ENCODE assay signal across 23 cellular contexts in genomic region chr15:69754313-69754712, GRCh38.
DNase-seq lines count a peak whose midpoint lies in the region; ATAC-seq and TF ChIP-seq lines count a peak whose summit lies in the region.
"Had no signal": no experiment of that assay in that cellular context is flagged by ENCODE, and none has a peak within 500 bp of the region (broad histone marks: within the 10 kb centered on the region; RNA-seq: fewer than 3 reads in every experiment).

No MANE protein-coding gene starts in this region.

- peaks cover 2% of the 10 kb centered on the region for H3K36me3 Mint-ChIP-seq in activated T-cell treated with anti-CD3 and anti-CD28 coated beads, Interleukin-2, amount 50 U/mL, for 4 hours (ENCODE audit: insufficient read depth)
- H3K36me3 Mint-ChIP-seq in CD8-positive, alpha-beta T cell, result no peaks in the 10 kb centered on the region
- H3K36me3 Mint-ChIP-seq in activated CD4-positive, alpha-beta memory T cell treated with anti-CD3 and anti-CD28 coated beads for 36 hours, result peaks cover 24% of the 10 kb centered on the region
- peaks cover 0 to 59% (median 4%) of the 10 kb centered on the region in 5 donors for H3K36me3 Mint-ChIP-seq in naive thymus-derived CD4-positive, alpha-beta T cell

- no peaks in the 10 kb centered on the region for H3K36me3 ChIP-seq in CD8-positive, alpha-beta T cell (ENCODE audit: insufficient read depth, low read length)
- H3K36me3 ChIP-seq in naive thymus-derived CD4-positive, alpha-beta T cell (ENCODE audit: control insufficient read depth in 2 of 3, insufficient read depth in 3 of 3, low read length in 3 of 3), result no peaks in the 10 kb centered on the region
- H3K36me3 ChIP-seq: BLaER1 treated with 17β-estradiol and CSF1 and Interleukin-3, amounts not matched to agents 10 nM and 100 nM; SJCRH30 had no signal

- no peaks in the 10 kb centered on the region for H3K27me3 ChIP-seq in CD8-positive, alpha-beta T cell (ENCODE audit: insufficient read depth, low read length)
- H3K27me3 ChIP-seq in naive thymus-derived CD4-positive, alpha-beta T cell (ENCODE audit: control insufficient read depth in 2 of 2, insufficient read depth in 2 of 2, low read length in 2 of 2), result no peaks in the 10 kb centered on the region
- H3K27me3 ChIP-seq: body of pancreas, SJCRH30 had no signal

- H3K4me1 ChIP-seq in CD8-positive, alpha-beta T cell (ENCODE audit: insufficient read depth, low read length), result peaks cover 58% of the 10 kb centered on the region
- H3K4me1 ChIP-seq in naive thymus-derived CD4-positive, alpha-beta T cell (ENCODE audit: control insufficient read depth in 2 of 2, insufficient read depth in 2 of 2, low read length in 2 of 2), result peaks cover 56 to 59% of the 10 kb centered on the region in 2 donors

- CTCF ChIA-PET in CD8-positive, alpha-beta T cell (lab: Charles Lee), result interaction anchor here (1.3 to 2.8 kb wide), 2 partner anchors 11 to 713 kb away, joined by 3 to 11 read pairs; no protein-coding TSS in a partner anchor
- CTCF ChIA-PET in activated CD4-positive, alpha-beta memory T cell treated with anti-CD3 and anti-CD28 coated beads for 36 hours (lab: Charles Lee), result interaction anchor here (1.2 to 1.9 kb wide), 2 partner anchors 26 to 169 kb away, joined by 3 to 5 read pairs; no protein-coding TSS in a partner anchor
- CTCF ChIA-PET in naive thymus-derived CD4-positive, alpha-beta T cell (lab: Charles Lee), result no interaction called here

- peak overlapping the region; percentile 54 for H3K4me3 Mint-ChIP-seq in activated T-cell treated with anti-CD3 and anti-CD28 coated beads, Interleukin-2, amount 50 U/mL, for 4 hours
- H3K4me3 Mint-ChIP-seq in CD8-positive, alpha-beta T cell, result no peak overlapping the region
- H3K4me3 Mint-ChIP-seq in activated CD4-positive, alpha-beta memory T cell treated with anti-CD3 and anti-CD28 coated beads for 36 hours, result peak overlapping the region; percentile 33
- peak overlapping the region in 8 of 10 donors; percentile 30 to 81 (median 74) for H3K4me3 Mint-ChIP-seq in naive thymus-derived CD4-positive, alpha-beta T cell
- H3K4me3 Mint-ChIP-seq: type B pancreatic cell had no signal

- H3K9me3 Mint-ChIP-seq in activated T-cell treated with anti-CD3 and anti-CD28 coated beads, Interleukin-2, amount 50 U/mL, for 4 hours, result peaks cover 11% of the 10 kb centered on the region
- no peaks in the 10 kb centered on the region for H3K9me3 Mint-ChIP-seq in CD8-positive, alpha-beta T cell
- peaks cover 19% of the 10 kb centered on the region for H3K9me3 Mint-ChIP-seq in activated CD4-positive, alpha-beta memory T cell treated with anti-CD3 and anti-CD28 coated beads for 36 hours
- H3K9me3 Mint-ChIP-seq in naive thymus-derived CD4-positive, alpha-beta T cell, result peaks cover 0 to 26% (median 7%) of the 10 kb centered on the region in 11 donors
- H3K9me3 Mint-ChIP-seq: type B pancreatic cell had no signal

- intact Hi-C loops in CD8-positive, alpha-beta T cell (cut with DNase I, micrococcal nuclease), result loop anchor here (2.0 to 10.0 kb wide), 3 partner anchors 14 to 270 kb away; no protein-coding TSS in a partner anchor
- intact Hi-C loops in activated CD4-positive, alpha-beta memory T cell treated with anti-CD3 and anti-CD28 coated beads for 36 hours (cut with micrococcal nuclease), result loop anchor here (2.0 to 10.0 kb wide), 3 partner anchors 268 to 500 kb away; no protein-coding TSS in a partner anchor
- intact Hi-C loops in naive thymus-derived CD4-positive, alpha-beta T cell (cut with micrococcal nuclease), result loop anchor here (2.0 kb wide), 2 partner anchors 14 to 26 kb away; no protein-coding TSS in a partner anchor

- POLR2A ChIA-PET in CD8-positive, alpha-beta T cell (lab: Charles Lee), result interaction anchor here (0.8 to 4.1 kb wide), 2 partner anchors 11 to 302 kb away, joined by 3 to 26 read pairs; partner anchors contain the start of gene RPLP1
- POLR2A ChIA-PET in activated CD4-positive, alpha-beta memory T cell treated with anti-CD3 and anti-CD28 coated beads for 36 hours (lab: Charles Lee), result no interaction called here
- POLR2A ChIA-PET in naive thymus-derived CD4-positive, alpha-beta T cell (lab: Charles Lee), result interaction anchor here (1.9 kb wide), 1 partner anchor 345 kb away, joined by 9 read pairs; no protein-coding TSS in a partner anchor

- H3K27ac Mint-ChIP-seq in CD8-positive, alpha-beta T cell, result peak overlapping the region; percentile 23
- peak overlapping the region; percentile 80 for H3K27ac Mint-ChIP-seq in activated CD4-positive, alpha-beta memory T cell treated with anti-CD3 and anti-CD28 coated beads for 36 hours
- H3K27ac Mint-ChIP-seq in naive thymus-derived CD4-positive, alpha-beta T cell, result peak overlapping the region in 3 of 9 donors; percentile 48 to 87 (median 74)
- H3K27ac Mint-ChIP-seq: type B pancreatic cell had no signal

- H3K27ac ChIP-seq in CD8-positive, alpha-beta T cell (ENCODE audit: low read depth, low read length), result no peak overlapping the region
- no peak overlapping the region for H3K27ac ChIP-seq in naive thymus-derived CD4-positive, alpha-beta T cell (ENCODE audit: low read depth, low read length)
- H3K27ac ChIP-seq: BLaER1 treated with 17β-estradiol and CSF1 and Interleukin-3, amounts not matched to agents 10 nM and 100 nM; body of pancreas; dorsolateral prefrontal cortex; SJCRH30 had no signal

- no peak for TF ChIP-seq CTCF in CD8-positive, alpha-beta T cell (IDR thresholded peaks at IDR 0.05)

- no peak for DNase-seq in activated T-cell treated with anti-CD3 and anti-CD28 coated beads, Interleukin-2, amount 50 U/mL, for 4 hours
- no peak for DNase-seq in activated T-cell treated with anti-CD3 and anti-CD28 coated beads, Interleukin-2, amount 50 U/mL, for 48 hours
- peak in 1 of 7 experiments; percentile 48 for DNase-seq in CD8-positive, alpha-beta T cell
- no peak for DNase-seq in activated CD4-positive, alpha-beta memory T cell treated with anti-CD3 and anti-CD28 coated beads for 36 hours
- DNase-seq in naive thymus-derived CD4-positive, alpha-beta T cell, result no peak
- no peak for DNase-seq in central memory CD4-positive, alpha-beta T cell
- DNase-seq: activated CD4-positive, CD25-positive, alpha-beta regulatory T cell treated with anti-CD3 and anti-CD28 coated beads, Interleukin-2, amount 50 U/mL, for 72 hours; body of pancreas; dorsolateral prefrontal cortex; hippocampal formation; left colon; mammary epithelial cell; NCI-H1436; NCI-H774; posterior cingulate gyrus; right cardiac atrium; SJCRH30; stimulated activated CD4-positive, alpha-beta T cell treated with anti-CD3 and anti-CD28 coated beads, Interleukin-2, amount 100 ng/mL, for 24 hours had no signal

- no peak overlapping the region for H3K4me3 ChIP-seq in CD8-positive, alpha-beta T cell (ENCODE audit: low read depth, low read length)
- no peak overlapping the region for H3K4me3 ChIP-seq in naive thymus-derived CD4-positive, alpha-beta T cell (ENCODE audit: low read length)
- H3K4me3 ChIP-seq: body of pancreas, dorsolateral prefrontal cortex, K562, SJCRH30 had no signal

- H3K9me3 ChIP-seq in CD8-positive, alpha-beta T cell (ENCODE audit: low read length), result no peaks in the 10 kb centered on the region
- no peaks in the 10 kb centered on the region for H3K9me3 ChIP-seq in naive thymus-derived CD4-positive, alpha-beta T cell (ENCODE audit: control insufficient read depth in 2 of 3, low read length in 3 of 3)
- H3K9me3 ChIP-seq: body of pancreas had no signal

- ATAC-seq in activated T-cell treated with anti-CD3 and anti-CD28 coated beads, Interleukin-2, amount 50 U/mL, for 4 hours, result no peak
- no peak for ATAC-seq in CD8-positive, alpha-beta T cell
- no peak for ATAC-seq in naive thymus-derived CD4-positive, alpha-beta T cell
- no peak for ATAC-seq in HG02571 (IDR thresholded peaks at IDR 0.05; ENCODE audit: unreplicated experiment)
- ATAC-seq: body of pancreas, HCT116, K562, left colon, right cardiac atrium had no signal

- H3K27me3 Mint-ChIP-seq in activated T-cell treated with anti-CD3 and anti-CD28 coated beads, Interleukin-2, amount 50 U/mL, for 4 hours (ENCODE audit: low read depth), result peaks cover 3% of the 10 kb centered on the region
- H3K27me3 Mint-ChIP-seq in CD8-positive, alpha-beta T cell (ENCODE audit: low read depth), result peaks cover 7% of the 10 kb centered on the region
- peaks cover 11% of the 10 kb centered on the region for H3K27me3 Mint-ChIP-seq in activated CD4-positive, alpha-beta memory T cell treated with anti-CD3 and anti-CD28 coated beads for 36 hours
- peaks cover 0 to 19% (median 9%) of the 10 kb centered on the region in 5 donors for H3K27me3 Mint-ChIP-seq in naive thymus-derived CD4-positive, alpha-beta T cell

- peaks cover 82% of the 10 kb centered on the region for H3K4me1 Mint-ChIP-seq in activated T-cell treated with anti-CD3 and anti-CD28 coated beads, Interleukin-2, amount 50 U/mL, for 4 hours (ENCODE audit: low read depth)
- H3K4me1 Mint-ChIP-seq in CD8-positive, alpha-beta T cell (ENCODE audit: low read depth), result peaks cover 66% of the 10 kb centered on the region
- peaks cover 93% of the 10 kb centered on the region for H3K4me1 Mint-ChIP-seq in activated CD4-positive, alpha-beta memory T cell treated with anti-CD3 and anti-CD28 coated beads for 36 hours (ENCODE audit: low read depth)
- H3K4me1 Mint-ChIP-seq in naive thymus-derived CD4-positive, alpha-beta T cell, result peaks cover 64 to 86% (median 76%) of the 10 kb centered on the region in 7 donors
